24 cellular contexts compared by ENCODE assay signal in the genomic region with DNA sequence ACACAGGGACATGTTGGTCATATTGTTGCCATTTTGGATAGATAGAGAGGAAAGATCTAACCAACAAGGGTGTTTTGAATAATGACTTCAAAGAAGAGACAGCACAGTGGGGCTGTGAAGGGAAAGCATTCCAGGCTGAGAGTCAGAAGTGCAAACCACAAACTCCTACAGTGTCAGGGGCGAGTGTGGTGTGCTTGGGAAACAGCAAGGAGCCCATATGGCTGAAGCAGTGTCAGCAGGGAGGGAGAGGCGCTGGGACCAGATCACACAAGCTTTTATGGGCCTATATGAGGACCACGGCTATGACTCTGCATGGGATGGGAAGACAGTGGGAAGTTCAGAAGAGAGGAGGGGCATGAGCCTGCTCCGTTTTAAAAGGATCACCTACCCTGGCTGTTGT.
A peak's percentile ranks its signal among the peaks of the same experiment; 100 is the strongest.
DNase-seq lines count a peak whose midpoint lies in the region; ATAC-seq and TF ChIP-seq lines count a peak whose summit lies in the region.
"Had no signal": no experiment of that assay in that cellular context is flagged by ENCODE, and none has a peak within 500 bp of the region (broad histone marks: within the 10 kb centered on the region; RNA-seq: fewer than 3 reads in every experiment).

No MANE protein-coding gene starts in this region.

- H3K9me3 ChIP-seq in endodermal cell (ENCODE audit: control insufficient read depth, low read length) (no peaks in the 10 kb centered on the region), mesenchymal stem cell (ENCODE audit: control insufficient read depth, low read length) (no peaks in the 10 kb centered on the region)
- H3K9me3 ChIP-seq: BLaER1 treated with 17β-estradiol and CSF1 and Interleukin-3, amounts not matched to agents 10 nM and 100 nM; HAP-1 had no signal

- no peak for TF ChIP-seq CTCF in astrocyte of the cerebellum (IDR thresholded peaks at IDR 0.05; ENCODE audit: low read depth, low read length, missing control alignments)
- TF ChIP-seq CTCF in endodermal cell (conservative IDR thresholded peaks at IDR 0.05): no peak
- no peak for TF ChIP-seq CTCF in chondrocyte (IDR thresholded peaks at IDR 0.05)

- intact Hi-C loops in activated CD4-positive, alpha-beta T cell treated with anti-CD3 and anti-CD28 coated beads for 36 hours (cut with DNase I, micrococcal nuclease): no loop called here

- no peaks in the 10 kb centered on the region for H3K4me1 Mint-ChIP-seq in endodermal cell
- H3K4me1 Mint-ChIP-seq in activated CD4-positive, alpha-beta T cell treated with anti-CD3 and anti-CD28 coated beads for 36 hours: no peaks in the 10 kb centered on the region
- no peaks in the 10 kb centered on the region for H3K4me1 Mint-ChIP-seq in chondrocyte (ENCODE audit: low read depth)
- H3K4me1 Mint-ChIP-seq: GM23338 had no signal

- H3K4me2 ChIP-seq in mesenchymal stem cell (ENCODE audit: low read length, poor library complexity, severe bottlenecking): no peak overlapping the region
- H3K4me2 ChIP-seq: BLaER1 treated with 17β-estradiol and CSF1 and Interleukin-3, amounts not matched to agents 10 nM and 100 nM; GM23338; PC-9 had no signal

- H4K91ac ChIP-seq in mesenchymal stem cell (ENCODE audit: low read length): no peak overlapping the region

- H3K27me3 ChIP-seq in endodermal cell (ENCODE audit: control insufficient read depth, insufficient read depth, low read length, poor library complexity, severe bottlenecking) (no peaks in the 10 kb centered on the region), mesenchymal stem cell (ENCODE audit: control insufficient read depth in 1 of 2, insufficient read depth in 1 of 2, low read length in 2 of 2) (no peaks in the 10 kb centered on the region)
- H3K27me3 ChIP-seq: BLaER1 treated with 17β-estradiol and CSF1 and Interleukin-3, amounts not matched to agents 10 nM and 100 nM had no signal

- H4K8ac ChIP-seq in mesenchymal stem cell (ENCODE audit: low read length): peak overlapping the region; percentile 48

- no peak overlapping the region for H2BK12ac ChIP-seq in mesenchymal stem cell (ENCODE audit: low read length in 2 of 2)

- H3K4me3 Mint-ChIP-seq in endodermal cell (no peak overlapping the region), chondrocyte (ENCODE audit: unreplicated experiment) (no peak overlapping the region)
- H3K4me3 Mint-ChIP-seq in activated CD4-positive, alpha-beta T cell treated with anti-CD3 and anti-CD28 coated beads for 36 hours: no peak overlapping the region
- H3K4me3 Mint-ChIP-seq: CD4-positive, alpha-beta T cell; GM23338 had no signal

- no peak for ATAC-seq in activated CD4-positive, alpha-beta T cell treated with anti-CD3 and anti-CD28 coated beads for 36 hours
- ATAC-seq: GM23338, HepG2, Right ventricle myocardium inferior had no signal

- H3K18ac ChIP-seq in mesenchymal stem cell (ENCODE audit: low read depth in 1 of 2, low read length in 2 of 2): no peak overlapping the region

- H3K27ac Mint-ChIP-seq in endodermal cell (no peak overlapping the region), chondrocyte (ENCODE audit: unreplicated experiment) (no peak overlapping the region)
- no peak overlapping the region for H3K27ac Mint-ChIP-seq in activated CD4-positive, alpha-beta T cell treated with anti-CD3 and anti-CD28 coated beads for 36 hours
- H3K27ac Mint-ChIP-seq: CD4-positive, alpha-beta T cell; GM23338 had no signal

- H2BK5ac ChIP-seq in mesenchymal stem cell (ENCODE audit: low read depth, low read length, poor library complexity, severe bottlenecking): no peak overlapping the region

- H2BK15ac ChIP-seq in mesenchymal stem cell (ENCODE audit: low read depth, poor library complexity, severe bottlenecking): no peak overlapping the region

- DNase-seq in HCEC 1CT (peak; percentile 6), astrocyte of the cerebellum (ENCODE audit: low read depth) (peak; percentile 34), endodermal cell (peak; percentile 57), mesenchymal stem cell (peak; percentile 24), HuH-7 (ENCODE audit: low spot score) (no peak), chondrocyte (ENCODE audit: low spot score) (no peak)
- DNase-seq in activated CD4-positive, alpha-beta T cell treated with anti-CD3 and anti-CD28 coated beads for 36 hours: no peak
- no peak for DNase-seq in activated CD4-positive, CD25-positive, alpha-beta regulatory T cell (lab: John Stamatoyannopoulos, UW)
- DNase-seq: AML-193; CD4-positive, alpha-beta T cell; KBM-7; MV-4-11; NCI-H1105 treated with DMSO at 0.1 percent for 48 hours; NCI-H146; NCI-H1930; NCI-H2107; NCI-H446 treated with DMSO at 0.1 percent for 48 hours; NCI-H526 treated with DMSO at 0.1 percent for 48 hours; PC-9 had no signal

- WGBS in endodermal cell (ENCODE audit: insufficient coverage in 1 of 2, insufficient read length in 1 of 2), 2 experiments: 71 to 74% methylated on average over 2 to 4 of the region's 4 CpGs
- WGBS in mesenchymal stem cell: 66% methylated on average over 4 of the region's 4 CpGs

- CTCF ChIA-PET in activated CD4-positive, alpha-beta T cell treated with anti-CD3 and anti-CD28 coated beads for 36 hours (lab: Charles Lee): no interaction called here

- H3K14ac ChIP-seq in mesenchymal stem cell (ENCODE audit: low read length in 2 of 2): no peak overlapping the region

- no peak overlapping the region for H3K27ac ChIP-seq in endodermal cell (ENCODE audit: low read depth, low read length)
- H3K27ac ChIP-seq in mesenchymal stem cell (ENCODE audit: low read length, poor library complexity, severe bottlenecking): peak overlapping the region; percentile 40
- H3K27ac ChIP-seq: BLaER1 treated with 17β-estradiol and CSF1 and Interleukin-3, amounts not matched to agents 10 nM and 100 nM; PC-9 had no signal

- H3K36me3 ChIP-seq in endodermal cell (ENCODE audit: control insufficient read depth, insufficient read depth, low read length): no peaks in the 10 kb centered on the region
- no peaks in the 10 kb centered on the region for H3K36me3 ChIP-seq in mesenchymal stem cell (ENCODE audit: control insufficient read depth in 1 of 2, insufficient read depth in 2 of 2, low read depth in 1 of 2, low read length in 2 of 2)
- H3K36me3 ChIP-seq: BLaER1 treated with 17β-estradiol and CSF1 and Interleukin-3, amounts not matched to agents 10 nM and 100 nM; HAP-1 had no signal

- H3K4me3 ChIP-seq in astrocyte of the cerebellum (ENCODE audit: low read depth, low read length): no peak overlapping the region
- no peak overlapping the region for H3K4me3 ChIP-seq in endodermal cell (ENCODE audit: low read length)
- no peak overlapping the region for H3K4me3 ChIP-seq in mesenchymal stem cell (ENCODE audit: insufficient read depth in 1 of 2, low read depth in 1 of 2, low read length in 2 of 2)
- H3K4me3 ChIP-seq: BLaER1 treated with 17β-estradiol and CSF1 and Interleukin-3, amounts not matched to agents 10 nM and 100 nM; GM23338; HAP-1; PC-9 had no signal

- no peaks in the 10 kb centered on the region for H3K36me3 Mint-ChIP-seq in endodermal cell (ENCODE audit: low read depth)
- no peaks in the 10 kb centered on the region for H3K36me3 Mint-ChIP-seq in activated CD4-positive, alpha-beta T cell treated with anti-CD3 and anti-CD28 coated beads for 36 hours (ENCODE audit: low read depth)
- H3K36me3 Mint-ChIP-seq in chondrocyte (ENCODE audit: low read depth): no peaks in the 10 kb centered on the region

- H3K9ac ChIP-seq in endodermal cell (ENCODE audit: extremely low read depth, low read length, poor library complexity, severe bottlenecking) (no peak overlapping the region), mesenchymal stem cell (ENCODE audit: low read length) (no peak overlapping the region)
- H3K9ac ChIP-seq: BLaER1 treated with 17β-estradiol and CSF1 and Interleukin-3, amounts not matched to agents 10 nM and 100 nM had no signal

- H3K27me3 Mint-ChIP-seq in endodermal cell (ENCODE audit: insufficient read depth) (no peaks in the 10 kb centered on the region), chondrocyte (ENCODE audit: low read depth) (peaks cover 6% of the 10 kb centered on the region)
- H3K27me3 Mint-ChIP-seq in activated CD4-positive, alpha-beta T cell treated with anti-CD3 and anti-CD28 coated beads for 36 hours: no peaks in the 10 kb centered on the region

- in situ Hi-C loops in astrocyte of the cerebellum (cut with HindIII; ENCODE audit: low sequenced_read_pairs): no loop called here

- POLR2A ChIA-PET in activated CD4-positive, alpha-beta T cell treated with anti-CD3 and anti-CD28 coated beads for 36 hours (lab: Charles Lee): no interaction called here

- no peak overlapping the region for H2AFZ ChIP-seq in mesenchymal stem cell (ENCODE audit: low read depth, low read length)
- H2AFZ ChIP-seq: GM23338, PC-9 had no signal

- no peak overlapping the region for H3K4ac ChIP-seq in mesenchymal stem cell (ENCODE audit: low read depth in 1 of 2, low read length in 2 of 2)

- no peaks in the 10 kb centered on the region for H3K4me1 ChIP-seq in endodermal cell (ENCODE audit: control insufficient read depth, insufficient read depth, low read length)
- H3K4me1 ChIP-seq in mesenchymal stem cell (ENCODE audit: control insufficient read depth, insufficient read depth, low read depth, low read length): peaks cover 3% of the 10 kb centered on the region
- H3K4me1 ChIP-seq: BLaER1 treated with 17β-estradiol and CSF1 and Interleukin-3, amounts not matched to agents 10 nM and 100 nM; HAP-1 had no signal

- no peak overlapping the region for H2BK120ac ChIP-seq in mesenchymal stem cell (ENCODE audit: low read depth, low read length)

- H3K23ac ChIP-seq in mesenchymal stem cell (ENCODE audit: low read length in 2 of 2): no peak overlapping the region

- H2AK5ac ChIP-seq in mesenchymal stem cell (ENCODE audit: low read length, severe bottlenecking): no peak overlapping the region

- H3K79me1 ChIP-seq in mesenchymal stem cell (replicated peaks; ENCODE audit: low read length, poor library complexity, severe bottlenecking): no peaks in the 10 kb centered on the region

- H3K9me3 Mint-ChIP-seq in endodermal cell (peaks cover 4% of the 10 kb centered on the region), chondrocyte (ENCODE audit: low read depth) (no peaks in the 10 kb centered on the region)
- no peaks in the 10 kb centered on the region for H3K9me3 Mint-ChIP-seq in activated CD4-positive, alpha-beta T cell treated with anti-CD3 and anti-CD28 coated beads for 36 hours (ENCODE audit: low read depth)
- H3K9me3 Mint-ChIP-seq: CD4-positive, alpha-beta T cell; GM23338 had no signal

Comparison
In these comparisons a context has a peak if more than half of its experiments do, and no peak if none do; other contexts are left out.
1. DNase-seq: peak in HCEC 1CT (single experiment), astrocyte of the cerebellum (single experiment), endodermal cell (single experiment) and mesenchymal stem cell (single experiment); none in activated CD4-positive, alpha-beta T cell treated with anti-CD3 and anti-CD28 coated beads for 36 hours (single experiment), HuH-7 (single experiment), chondrocyte (single experiment) and activated CD4-positive, CD25-positive, alpha-beta regulatory T cell (0 of 4).